12 cellular contexts compared by ENCODE assay signal in the genomic region with DNA sequence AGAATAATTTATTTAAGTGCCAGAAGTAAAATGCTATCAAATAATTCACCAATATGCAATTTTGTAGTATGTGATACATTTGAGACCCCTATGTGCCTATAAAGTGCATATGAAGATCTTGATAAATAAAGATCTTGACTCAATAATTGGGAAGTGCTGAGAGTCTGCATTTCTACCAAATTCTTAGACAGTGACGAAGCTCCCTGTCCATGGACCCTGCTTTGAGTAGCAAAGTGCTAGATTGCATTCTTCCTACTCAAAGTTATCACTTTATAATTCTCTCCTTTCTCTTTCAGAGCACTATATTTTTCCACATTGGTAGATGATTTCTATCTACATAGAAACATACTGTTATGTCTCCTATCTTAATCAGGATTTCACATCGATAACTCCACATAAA.
A peak's percentile ranks its signal among the peaks of the same experiment; 100 is the strongest.
DNase-seq lines count a peak whose midpoint lies in the region; ATAC-seq and TF ChIP-seq lines count a peak whose summit lies in the region.
"Had no signal": no experiment of that assay in that cellular context is flagged by ENCODE, and none has a peak within 500 bp of the region (broad histone marks: within the 10 kb centered on the region; RNA-seq: fewer than 3 reads in every experiment).

No MANE protein-coding gene starts in this region.

- no peak overlapping the region for H3K4me3 Mint-ChIP-seq in glutamatergic neuron (ENCODE audit: unreplicated experiment)
- H3K4me3 Mint-ChIP-seq in effector memory CD8-positive, alpha-beta T cell = no peak overlapping the region
- H3K4me3 Mint-ChIP-seq: CD4-positive, alpha-beta T cell; H9 had no signal

- no peaks in the 10 kb centered on the region for H3K36me3 ChIP-seq in Karpas-422 (ENCODE audit: insufficient read depth, low read length)

- no peak for TF ChIP-seq CTCF in glutamatergic neuron (IDR thresholded peaks at IDR 0.05; ENCODE audit: partially characterized antibody, unreplicated experiment)

- H3K27me3 ChIP-seq in Karpas-422 (ENCODE audit: low read length) = no peaks in the 10 kb centered on the region

- no peak overlapping the region for H2AFZ ChIP-seq in Karpas-422 (ENCODE audit: low read length)

- no peak overlapping the region for H3K9ac ChIP-seq in Karpas-422 (ENCODE audit: low read length)

- no peaks in the 10 kb centered on the region for H3K4me1 ChIP-seq in Karpas-422 (ENCODE audit: low read length)
- H3K4me1 ChIP-seq: Caco-2 had no signal

- no peak overlapping the region for H3K4me2 ChIP-seq in Karpas-422 (ENCODE audit: low read depth, low read length, poor library complexity, severe bottlenecking)

- no peaks in the 10 kb centered on the region for H3K79me2 ChIP-seq in Karpas-422 (ENCODE audit: low read length)

- no peak overlapping the region for H3K4me3 ChIP-seq in Karpas-422 (ENCODE audit: low read length)
- H3K4me3 ChIP-seq: GM12878 had no signal

- no peaks in the 10 kb centered on the region for H3K27me3 Mint-ChIP-seq in glutamatergic neuron (ENCODE audit: unreplicated experiment)
- H3K27me3 Mint-ChIP-seq in effector memory CD8-positive, alpha-beta T cell = no peaks in the 10 kb centered on the region
- H3K27me3 Mint-ChIP-seq: CD4-positive, alpha-beta T cell had no signal

- ATAC-seq in effector memory CD8-positive, alpha-beta T cell (replicated peaks) = no peak
- ATAC-seq: GM12878 had no signal

- H3K36me3 Mint-ChIP-seq in glutamatergic neuron (ENCODE audit: unreplicated experiment) = no peaks in the 10 kb centered on the region
- no peaks in the 10 kb centered on the region for H3K36me3 Mint-ChIP-seq in effector memory CD8-positive, alpha-beta T cell (ENCODE audit: insufficient read depth)

- peaks cover 19% of the 10 kb centered on the region; the same call in 1 of the 2 replicates for H3K9me3 ChIP-seq in Karpas-422 (ENCODE audit: low read length)
- H3K9me3 ChIP-seq: Caco-2 had no signal

- H4K20me1 ChIP-seq in Karpas-422 (ENCODE audit: insufficient read depth, low read depth, low read length) = no peaks in the 10 kb centered on the region

- H3K9me2 ChIP-seq in Karpas-422 (replicated peaks; ENCODE audit: insufficient read depth, low read length) = no peaks in the 10 kb centered on the region

- H3K4me1 Mint-ChIP-seq in glutamatergic neuron (ENCODE audit: low read depth, unreplicated experiment) = peaks cover 2% of the 10 kb centered on the region
- H3K4me1 Mint-ChIP-seq in effector memory CD8-positive, alpha-beta T cell (ENCODE audit: low read depth in 2 of 2) = no peaks in the 10 kb centered on the region
- H3K4me1 Mint-ChIP-seq: H9 had no signal

- no peaks in the 10 kb centered on the region for H3K9me3 Mint-ChIP-seq in glutamatergic neuron (ENCODE audit: unreplicated experiment)
- peaks cover 0 to 18% of the 10 kb centered on the region in 2 donors for H3K9me3 Mint-ChIP-seq in effector memory CD8-positive, alpha-beta T cell
- H3K9me3 Mint-ChIP-seq: H9 had no signal

- DNase-seq in ELR (ENCODE audit: low read depth) (peak; percentile 67), M059J (ENCODE audit: low read depth) (peak; percentile 10), glutamatergic neuron (no peak), Karpas-422 (no peak)
- no peak for DNase-seq in stimulated activated CD4-positive, alpha-beta T cell treated with anti-CD3 and anti-CD28 coated beads, Interleukin-2, amount 100 ng/mL, for 24 hours
- DNase-seq in effector memory CD8-positive, alpha-beta T cell = no peak
- DNase-seq: AML-193; Caco-2; CD4-positive, alpha-beta T cell; H9 had no signal

- H3K27ac Mint-ChIP-seq in glutamatergic neuron (ENCODE audit: unreplicated experiment) = peak overlapping the region; percentile 1
- H3K27ac Mint-ChIP-seq in effector memory CD8-positive, alpha-beta T cell = no peak overlapping the region
- H3K27ac Mint-ChIP-seq: CD4-positive, alpha-beta T cell; H9 had no signal

- H3K27ac ChIP-seq in Karpas-422 (ENCODE audit: low read length) = no peak overlapping the region
- H3K27ac ChIP-seq: C4-2B had no signal

Comparison
In these comparisons a context has a peak if more than half of its experiments do, and no peak if none do; other contexts are left out.
1. DNase-seq: peak in ELR (single experiment) and M059J (single experiment); none in glutamatergic neuron (single experiment), stimulated activated CD4-positive, alpha-beta T cell treated with anti-CD3 and anti-CD28 coated beads, Interleukin-2, amount 100 ng/mL, for 24 hours (0 of 2), Karpas-422 (single experiment) and effector memory CD8-positive, alpha-beta T cell (0 of 3).